In the genomic region with DNA sequence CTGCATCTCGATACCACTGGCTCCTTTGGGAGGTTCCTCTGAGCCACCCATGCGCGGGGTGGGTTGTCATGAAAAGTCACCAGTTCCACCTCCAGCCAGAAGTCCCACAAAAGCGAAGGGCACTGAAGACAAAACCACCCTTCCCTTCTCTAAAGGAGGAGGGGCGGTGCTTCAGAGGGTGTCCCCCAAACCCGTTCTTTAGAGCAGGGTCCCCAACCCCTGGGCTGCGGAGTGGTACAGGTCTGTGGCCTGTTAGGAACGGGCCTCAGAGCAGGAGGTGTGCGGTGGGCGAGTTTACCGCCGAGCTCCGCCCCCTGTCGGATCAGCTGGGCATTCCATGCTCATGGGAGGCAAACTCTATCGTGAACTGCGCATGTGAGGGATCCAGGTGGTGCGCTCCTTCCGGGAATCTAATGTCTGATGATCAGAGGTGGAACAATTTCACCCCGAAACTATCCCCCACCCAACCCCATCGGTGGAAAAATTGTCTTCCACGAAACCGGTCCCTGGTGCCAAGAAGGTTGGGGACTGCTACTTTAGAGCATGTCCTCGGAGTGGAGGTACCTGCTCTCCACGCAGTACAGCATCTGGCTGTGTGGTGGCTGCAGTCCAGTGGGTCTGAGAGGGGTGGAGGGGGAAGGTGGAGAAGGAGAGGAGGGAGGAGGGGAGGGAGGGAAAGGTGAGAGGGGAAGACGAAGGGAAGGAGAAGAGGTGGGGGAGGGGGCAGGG, we compare ENCODE assay signal across 12 cellular contexts.
DNase-seq lines count a peak whose midpoint lies in the region; ATAC-seq, FAIRE-seq and TF ChIP-seq lines count a peak whose summit lies in the region.
"Had no signal": no experiment of that assay in that cellular context is flagged by ENCODE, and none has a peak within 500 bp of the region (broad histone marks: within the 10 kb centered on the region; RNA-seq: fewer than 3 reads in every experiment).

No MANE protein-coding gene starts in this region.

- no peak overlapping the region for H3K27ac ChIP-seq in AG04450 (ENCODE audit: low read depth, low read length)
- H3K27ac ChIP-seq: heart left ventricle, transverse colon had no signal

- H3K27me3 ChIP-seq in AG04450 (ENCODE audit: control insufficient read depth, insufficient read depth, low read length) (peaks cover 31% of the 10 kb centered on the region), bronchial epithelial cell (ENCODE audit: control insufficient read depth, insufficient read depth, low read length) (no peaks in the 10 kb centered on the region)

- CTCF ChIA-PET in AG04450 (lab: Charles Lee): no interaction called here

- H3K27me3 Mint-ChIP-seq in HFFc6 (ENCODE audit: insufficient read depth): peaks cover 30% of the 10 kb centered on the region

- no peaks in the 10 kb centered on the region for H3K36me3 ChIP-seq in bronchial epithelial cell (ENCODE audit: control insufficient read depth, insufficient read depth, low read length)
- H3K36me3 ChIP-seq: heart left ventricle, transverse colon had no signal

- H3K9me3 ChIP-seq in AG04450 (ENCODE audit: control insufficient read depth, insufficient read depth, low read length): no peaks in the 10 kb centered on the region; the same call in none of the 2 replicates
- H3K9me3 ChIP-seq: heart left ventricle, transverse colon had no signal

- H3K27ac Mint-ChIP-seq in HFFc6: no peak overlapping the region

- H3K36me3 Mint-ChIP-seq in HFFc6 (ENCODE audit: low read depth): no peaks in the 10 kb centered on the region

- TF ChIP-seq CTCF in AG04450 (IDR thresholded peaks at IDR 0.05; ENCODE audit: low read depth, low read length) (peak; percentile 49), HFFc6 (IDR thresholded peaks at IDR 0.05) (peak; percentile 71), bronchial epithelial cell (IDR thresholded peaks at IDR 0.05; ENCODE audit: insufficient read depth, low read length, severe bottlenecking) (peak; percentile 65)

- peaks cover 1% of the 10 kb centered on the region; the same call in 1 of the 2 replicates for H3K9me3 Mint-ChIP-seq in HFFc6

- no peak overlapping the region for H3K4me3 ChIP-seq in AG04450 (ENCODE audit: low read depth, low read length)
- H3K4me3 ChIP-seq in bronchial epithelial cell (ENCODE audit: low read depth, low read length): peak overlapping the region; percentile 11
- H3K4me3 ChIP-seq: heart left ventricle, transverse colon had no signal

- DNase-seq in AG04450 (ENCODE audit: low read depth, low spot score): no peak
- no peak for DNase-seq in HFFc6
- peak; percentile 29 for DNase-seq in bronchial epithelial cell (ENCODE audit: low read depth)
- DNase-seq in left lobe of liver (ENCODE audit: low spot score): no peak
- no peak for DNase-seq in GDM1 (lab: John Stamatoyannopoulos, UW)
- no peak for DNase-seq in NCI-H187 treated with DMSO at 0.1 percent for 48 hours (lab: John Stamatoyannopoulos, UW)
- DNase-seq in globus pallidus (ENCODE audit: low spot score): no peak
- DNase-seq: activated gamma-delta T cell treated with Interleukin-2 at 50 U/mL for 16 hours, heart left ventricle, SW 1271, transverse colon had no signal

- H3K4me3 Mint-ChIP-seq in HFFc6: no peak overlapping the region

- no peak for FAIRE-seq in bronchial epithelial cell (lab: Jason Lieb, UNC)

- H3K4me1 Mint-ChIP-seq in HFFc6 (ENCODE audit: low read depth): no peaks in the 10 kb centered on the region

- POLR2A ChIA-PET in AG04450 (lab: Yijun Ruan, JAX): no interaction called here

- peak; percentile 27 for ATAC-seq in left lobe of liver
- ATAC-seq in HG03280 (IDR thresholded peaks at IDR 0.05; ENCODE audit: unreplicated experiment): no peak
